9 cellular contexts compared by ENCODE assay signal in the genomic region with DNA sequence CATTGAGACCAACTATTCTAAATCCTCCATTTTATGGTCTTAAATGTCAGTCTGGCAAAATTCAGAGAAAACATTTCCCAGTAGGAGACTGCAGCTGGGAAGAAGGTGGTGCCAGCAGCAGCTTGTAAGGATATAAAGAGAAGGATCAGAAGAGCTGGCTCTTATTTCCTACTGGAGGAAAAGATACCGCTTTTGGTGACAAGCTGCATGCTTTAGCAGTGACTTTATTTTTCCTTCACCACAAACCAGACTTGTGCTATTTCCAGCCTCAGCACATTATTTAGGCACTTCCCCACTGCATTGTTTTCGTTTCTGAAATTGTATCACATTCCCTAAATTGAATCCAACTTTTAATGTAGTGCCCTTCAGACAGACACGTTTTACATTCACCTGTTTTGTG. TPM values are rescaled to one million over a fixed set of nuclear protein-coding genes. Genes with fewer than 3 reads are reported as not detected.
DNase-seq lines count a peak whose midpoint lies in the region; ATAC-seq and TF ChIP-seq lines count a peak whose summit lies in the region.
"Had no signal": no experiment of that assay in that cellular context is flagged by ENCODE, and none has a peak within 500 bp of the region (broad histone marks: within the 10 kb centered on the region; RNA-seq: fewer than 3 reads in every experiment).

No MANE protein-coding gene starts in this region.

- H3K4me3 ChIP-seq in AG10803 (ENCODE audit: low read length): no peak overlapping the region
- H3K4me3 ChIP-seq in IMR-90 (ENCODE audit: insufficient read depth, low read depth, low read length): no peak overlapping the region
- no peak overlapping the region for H3K4me3 ChIP-seq in lower lobe of right lung
- H3K4me3 ChIP-seq in endodermal cell (ENCODE audit: low read length): no peak overlapping the region
- H3K4me3 ChIP-seq in esophagus squamous epithelium: no peak overlapping the region
- H3K4me3 ChIP-seq: prostate gland had no signal

- H3K27ac ChIP-seq in IMR-90 (ENCODE audit: insufficient read depth, low read length): no peak overlapping the region
- no peak overlapping the region for H3K27ac ChIP-seq in lower lobe of right lung
- H3K27ac ChIP-seq in endodermal cell (ENCODE audit: low read depth, low read length): no peak overlapping the region
- peak overlapping the region in 2 of 4 donors; percentile 5 to 31 for H3K27ac ChIP-seq in esophagus squamous epithelium
- H3K27ac ChIP-seq: prostate gland had no signal

- H3K4me3 Mint-ChIP-seq in brain (peak overlapping the region in 3 of 5 experiments; percentile 1 to 56 (median 36)), endodermal cell (no peak overlapping the region)

- H3K9ac ChIP-seq in IMR-90 (ENCODE audit: low read depth, low read length): no peak overlapping the region
- H3K9ac ChIP-seq in endodermal cell (ENCODE audit: extremely low read depth, low read length, poor library complexity, severe bottlenecking): no peak overlapping the region

- H3K14ac ChIP-seq in IMR-90 (replicated peaks; ENCODE audit: low read depth, low read length): no peak overlapping the region

- WGBS in IMR-90 (ENCODE audit: extremely low coverage in 2 of 2, insufficient read length in 1 of 2), 2 experiments: 6% methylated on average over 2 of the region's 3 CpGs; no CpG with 5 or more reads in 1 of the 2 experiments
- WGBS in endodermal cell (ENCODE audit: insufficient coverage in 1 of 2, insufficient read length in 1 of 2), 2 experiments: 89 to 90% methylated on average over 3 of the region's 3 CpGs
- 21 to 25% methylated on average over 3 of the region's 3 CpGs for WGBS in esophagus squamous epithelium, 2 donors

- peaks cover 16% of the 10 kb centered on the region for H3K9me1 ChIP-seq in IMR-90 (ENCODE audit: insufficient read depth, low read length)

- H3K36me3 Mint-ChIP-seq in brain: peaks cover 25% of the 10 kb centered on the region
- H3K36me3 Mint-ChIP-seq in endodermal cell (ENCODE audit: low read depth): peaks cover 12% of the 10 kb centered on the region

- TF ChIP-seq POLR2A in IMR-90 (IDR thresholded peaks at IDR 0.05; ENCODE audit: low read depth, low read length): no peak
- TF ChIP-seq POLR2A in esophagus squamous epithelium (IDR thresholded peaks at IDR 0.05): no peak

- no peak overlapping the region for H3K18ac ChIP-seq in IMR-90 (ENCODE audit: low read depth, low read length)

- peak overlapping the region in 1 of 2 experiments; percentile 24; a peak in 1 of 4 replicates for H4K8ac ChIP-seq in IMR-90 (ENCODE audit: low read depth in 2 of 2, low read length in 2 of 2)

- TF ChIP-seq CTCF in AG10803 (conservative IDR thresholded peaks at IDR 0.05; ENCODE audit: low read length) (no peak), IMR-90 (conservative IDR thresholded peaks at IDR 0.05; ENCODE audit: low read depth, low read length) (no peak), brain (conservative IDR thresholded peaks at IDR 0.05) (no peak), lower lobe of right lung (IDR thresholded peaks at IDR 0.05) (no peak), endodermal cell (conservative IDR thresholded peaks at IDR 0.05) (no peak), esophagus squamous epithelium (IDR thresholded peaks at IDR 0.05) (no peak)

- no peak overlapping the region for H3K4ac ChIP-seq in IMR-90 (ENCODE audit: low read depth, low read length)

- no TSS peak for BruUV-seq in IMR-90 (replicated peaks; lab: Mats Ljungman, UMichigan)

- H3K9me3 Mint-ChIP-seq in brain (no peaks in the 10 kb centered on the region), endodermal cell (no peaks in the 10 kb centered on the region)

- peak overlapping the region; percentile 47 for H2BK5ac ChIP-seq in IMR-90 (ENCODE audit: low read depth, low read length, poor library complexity, severe bottlenecking)

- CTCF ChIA-PET in IMR-90 (lab: Yijun Ruan, JAX): interaction anchor here (0.8 kb wide), 1 partner anchor 16 kb away, joined by 3 read pairs; no protein-coding TSS in a partner anchor

- H2AK5ac ChIP-seq in IMR-90 (ENCODE audit: low read depth, low read length): 0 out of 2 replicates have a peak overlapping the region, but pooled peaks have one; percentile 45

- H3K36me3 ChIP-seq in IMR-90 (ENCODE audit: control insufficient read depth, insufficient read depth, low read length) (no peaks in the 10 kb centered on the region; the same call in 1 of the 2 replicates), lower lobe of right lung (no peaks in the 10 kb centered on the region), endodermal cell (ENCODE audit: control insufficient read depth, insufficient read depth, low read length) (peaks cover 3% of the 10 kb centered on the region), esophagus squamous epithelium (no peaks in the 10 kb centered on the region)
- H3K36me3 ChIP-seq: prostate gland had no signal

- H2BK15ac ChIP-seq in IMR-90 (ENCODE audit: low read depth, low read length): no peak overlapping the region

- H3K4me1 ChIP-seq in IMR-90 (ENCODE audit: control insufficient read depth, insufficient read depth, low read length): peaks cover 17% of the 10 kb centered on the region
- H3K4me1 ChIP-seq in lower lobe of right lung: peaks cover 63% of the 10 kb centered on the region
- no peaks in the 10 kb centered on the region for H3K4me1 ChIP-seq in endodermal cell (ENCODE audit: control insufficient read depth, insufficient read depth, low read length)
- peaks cover 0 to 92% (median 38%) of the 10 kb centered on the region in 3 donors for H3K4me1 ChIP-seq in esophagus squamous epithelium
- H3K4me1 ChIP-seq: prostate gland had no signal

- H3K9me3 ChIP-seq in IMR-90 (ENCODE audit: control insufficient read depth, insufficient read depth, low read length): no peaks in the 10 kb centered on the region
- H3K9me3 ChIP-seq in lower lobe of right lung: no peaks in the 10 kb centered on the region
- no peaks in the 10 kb centered on the region for H3K9me3 ChIP-seq in endodermal cell (ENCODE audit: control insufficient read depth, low read length)
- no peaks in the 10 kb centered on the region for H3K9me3 ChIP-seq in esophagus squamous epithelium
- H3K9me3 ChIP-seq: prostate gland had no signal

- H2BK120ac ChIP-seq in IMR-90 (ENCODE audit: low read depth, low read length): no peak overlapping the region

- peaks cover 36 to 75% of the 10 kb centered on the region in 2 experiments for H3K79me1 ChIP-seq in IMR-90 (ENCODE audit: low read depth in 1 of 2, low read length in 2 of 2)

- no peak overlapping the region for H2AK9ac ChIP-seq in IMR-90 (replicated peaks; ENCODE audit: low read depth, low read length, poor library complexity)

- no peak overlapping the region for H3K56ac ChIP-seq in IMR-90 (ENCODE audit: extremely low read depth, insufficient read depth, low read length)

- dilution Hi-C loops in IMR-90 (cut with HindIII; ENCODE audit: low sequenced_read_pairs, unreplicated experiment): no loop called here

- DNase-seq in AG10803 (ENCODE audit: low read depth): peak; percentile 96
- peak; percentile 96 for DNase-seq in IMR-90
- DNase-seq in lower lobe of right lung: no peak
- DNase-seq in endodermal cell: no peak
- DNase-seq in NCI-H748 treated with DMSO at 0.1 percent for 48 hours (lab: John Stamatoyannopoulos, UW): no peak
- no peak for DNase-seq in esophagus squamous epithelium (lab: John Stamatoyannopoulos, UW)

- no peaks in the 10 kb centered on the region for H3K27me3 Mint-ChIP-seq in brain
- no peaks in the 10 kb centered on the region for H3K27me3 Mint-ChIP-seq in endodermal cell (ENCODE audit: insufficient read depth)

- no peak for TF ChIP-seq RAD21 in IMR-90 (IDR thresholded peaks at IDR 0.05; ENCODE audit: low read length)

- H4K5ac ChIP-seq in IMR-90 (ENCODE audit: low read depth, low read length): no peak overlapping the region

- H3K4me2 ChIP-seq in IMR-90 (ENCODE audit: low read depth, low read length): peak overlapping the region; percentile 42; the same call in 1 of the 2 replicates

- H2BK20ac ChIP-seq in IMR-90 (ENCODE audit: low read depth, low read length): no peak overlapping the region

- POLR2A ChIA-PET in IMR-90 (lab: Charles Lee; ENCODE audit: unreplicated experiment): no interaction called here

- no peaks in the 10 kb centered on the region for H3K27me3 ChIP-seq in IMR-90 (ENCODE audit: control insufficient read depth, insufficient read depth, low read length)
- no peaks in the 10 kb centered on the region for H3K27me3 ChIP-seq in lower lobe of right lung (ENCODE audit: low read depth)
- H3K27me3 ChIP-seq in endodermal cell (ENCODE audit: control insufficient read depth, insufficient read depth, low read length, poor library complexity, severe bottlenecking): no peaks in the 10 kb centered on the region
- no peaks in the 10 kb centered on the region for H3K27me3 ChIP-seq in esophagus squamous epithelium

- ATAC-seq in IMR-90 (ENCODE audit: low read depth): peak; percentile 85
- ATAC-seq in lower lobe of right lung: peak; percentile 26 to 41
- no peak for ATAC-seq in GM18858 (IDR thresholded peaks at IDR 0.05; ENCODE audit: unreplicated experiment)

- no peak overlapping the region for H4K91ac ChIP-seq in IMR-90 (ENCODE audit: insufficient read depth, low read depth, low read length)

- intact Hi-C loops in IMR-90 (cut with micrococcal nuclease) (loop anchor here (10.0 kb wide), 1 partner anchor 160 kb away; no protein-coding TSS in a partner anchor), lower lobe of right lung (cut with DNase I) (no loop called here), esophagus squamous epithelium (cut with DNase I) (no loop called here)

- in situ Hi-C loops in IMR-90 (cut with MboI; ENCODE audit: low sequenced_read_pairs): no loop called here

- H3K27ac Mint-ChIP-seq in brain (peak overlapping the region in 4 of 5 experiments; percentile 54 to 87 (median 56)), endodermal cell (no peak overlapping the region)

- H3K23ac ChIP-seq in IMR-90 (ENCODE audit: low read depth, low read length): no peak overlapping the region

- H4K20me1 ChIP-seq in IMR-90 (ENCODE audit: insufficient read depth, low read length): peaks cover 59% of the 10 kb centered on the region

- H2AFZ ChIP-seq in IMR-90 (replicated peaks; ENCODE audit: low read length, poor library complexity): no peak overlapping the region

- H3K4me1 Mint-ChIP-seq in brain: peaks cover 63% of the 10 kb centered on the region
- peaks cover 19% of the 10 kb centered on the region for H3K4me1 Mint-ChIP-seq in endodermal cell

TF ChIP-seq in IMR-90, 13 proteins besides CTCF, POLR2A, EP300 and RAD21 (continues in another document):
- 0 out of 2 replicates have a peak, but pooled peaks have one; percentile 11 for TF ChIP-seq FOS (IDR thresholded peaks at IDR 0.05; ENCODE audit: low read depth, low read length)

RNA-seq across cellular contexts. Expression of gene RNF11, which starts 28.4 kb away (rescaled TPM):
- total RNA-seq in IMR-90 (2012; rRNA removed): 63.3 and 119 TPM in 2 replicates
- polyA plus RNA-seq in IMR-90 (2012; rRNA removed): 46.0 and 64.1 TPM in 2 replicates
- 15.5 and 22.8 TPM in 2 replicates for polyA plus RNA-seq in IMR-90 (2012; cell fraction: cytosol; rRNA removed)
- 6.3 and 29.0 TPM in 2 replicates for polyA plus RNA-seq in IMR-90 (2012; cell fraction: nucleus; rRNA removed; ENCODE audit: low replicate concordance)
- 153 TPM for polyA plus RNA-seq in brain (ENCODE audit: insufficient read depth, low read depth, low replicate concordance)
- total RNA-seq in lower lobe of right lung: 83.6 TPM
- total RNA-seq in endodermal cell: 100 to 1,000 TPM in 1 of 2 donors, 10 to 100 TPM in 1; 84.1 to 103 TPM
- polyA plus RNA-seq in endodermal cell (2013, experiment 1 of 2): 68.5 TPM
- 68.6 TPM for polyA plus RNA-seq in endodermal cell (2013, experiment 2 of 2)
- 100 to 1,000 TPM in 1 of 4 donors, 10 to 100 TPM in 3; 70.6 to 110 (median 82.8) TPM for total RNA-seq in esophagus squamous epithelium

Comparison
In these comparisons a context has a peak if more than half of its experiments do, and no peak if none do; other contexts are left out.
1. DNase-seq: peak in AG10803 (single experiment) and IMR-90 (single experiment); none in lower lobe of right lung (single experiment), endodermal cell (single experiment), NCI-H748 treated with DMSO at 0.1 percent for 48 hours (single experiment) and esophagus squamous epithelium (single experiment).